In the genomic region with DNA sequence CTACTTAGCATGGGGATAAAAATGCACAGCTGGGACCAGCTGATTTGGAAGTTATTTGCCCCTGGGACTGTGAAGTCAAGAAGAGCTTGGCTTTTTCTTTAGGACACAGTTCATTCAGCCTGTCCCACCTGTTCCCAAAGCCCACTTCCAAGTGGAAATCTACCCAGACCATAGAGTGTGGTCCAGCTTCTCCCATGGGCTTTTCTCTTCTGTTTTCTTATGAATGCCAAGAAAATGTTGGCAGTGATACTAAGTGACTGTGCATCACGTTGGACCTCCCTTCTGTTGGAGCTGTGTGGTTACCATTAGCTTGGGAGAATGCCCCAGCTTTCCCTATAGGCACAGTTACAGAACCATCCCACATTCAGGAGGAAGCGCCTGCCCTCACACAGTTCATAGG, we compare ENCODE assay signal across 18 cellular contexts.
"Had no signal": no experiment of that assay in that cellular context is flagged by ENCODE, and none has a peak within 500 bp of the region (broad histone marks: within the 10 kb centered on the region; RNA-seq: fewer than 3 reads in every experiment).

No MANE protein-coding gene starts in this region.

- DNase-seq: activated CD4-positive, alpha-beta memory T cell treated with anti-CD3 and anti-CD28 coated beads for 36 hours; activated CD4-positive, alpha-beta T cell treated with anti-CD3 and anti-CD28 coated beads for 36 hours; activated gamma-delta T cell treated with Interleukin-2 at 50 U/mL for 16 hours; activated T-cell treated with anti-CD3 and anti-CD28 coated beads for 4 hours; effector memory CD4-positive, alpha-beta T cell; heart right ventricle; left lung; occipital lobe; posterior cingulate gyrus; retina; small intestine; stimulated activated CD4-positive, alpha-beta T cell treated with anti-CD3 and anti-CD28 coated beads, Interleukin-15, amount 100 ng/mL, for 24 hours; stimulated activated CD4-positive, alpha-beta T cell treated with anti-CD3 and anti-CD28 coated beads, Interleukin-2, amount 100 ng/mL, for 48 hours; stimulated activated naive CD8-positive, alpha-beta T cell treated with anti-CD3 and anti-CD28 coated beads, Interleukin-15, amount 100 ng/mL, for 72 hours; trophoblast cell had no signal

- ATAC-seq: activated CD4-positive, alpha-beta T cell treated with anti-CD3 and anti-CD28 coated beads for 36 hours; gastroesophageal sphincter; left lung; stimulated activated naive CD8-positive, alpha-beta T cell treated with anti-CD3 and anti-CD28 coated beads, Interleukin-15, amount 100 ng/mL, for 72 hours had no signal

- H3K4me3 ChIP-seq: esophagus muscularis mucosa, gastroesophageal sphincter, heart right ventricle, left lung, vagina had no signal
